Comparison of ENCODE assay signal across 1 cellular context in genomic region chr1:202967684-202968281, GRCh38.
TF ChIP-seq lines count a peak whose summit lies in the region.

No MANE protein-coding gene starts in this region.

TF ChIP-seq in HepG2, 621 proteins besides CTCF, POLR2A, EP300 and RAD21 (continues in another document):
- no peak for TF ChIP-seq CREBL2 (CRISPR knock-in tag; IDR thresholded peaks at IDR 0.05; ENCODE audit: borderline replicate concordance)
- no peak for TF ChIP-seq SOX6 (IDR thresholded peaks at IDR 0.05)
- 0 out of 2 replicates have a peak, but pooled peaks have one; percentile 6 for TF ChIP-seq SOX6 (CRISPR knock-in tag; IDR thresholded peaks at IDR 0.05)
- TF ChIP-seq TARDBP (CRISPR knock-in tag; IDR thresholded peaks at IDR 0.05): peak; percentile 35; the same call in 1 of the 2 replicates
- 0 out of 2 replicates have a peak, but pooled peaks have one; percentile 3 for TF ChIP-seq ZGPAT (CRISPR knock-in tag; IDR thresholded peaks at IDR 0.05)
- 0 out of 2 replicates have a peak, but pooled peaks have one; percentile 5 for TF ChIP-seq ARID4A (CRISPR knock-in tag; IDR thresholded peaks at IDR 0.05; ENCODE audit: borderline replicate concordance)
- TF ChIP-seq ZNF766 (CRISPR knock-in tag; IDR thresholded peaks at IDR 0.05; ENCODE audit: borderline replicate concordance): peak; percentile 23; the same call in 1 of the 2 replicates
- no peak for TF ChIP-seq FLYWCH1 (CRISPR knock-in tag; IDR thresholded peaks at IDR 0.05)
- no peak for TF ChIP-seq KMT2B (CRISPR knock-in tag; IDR thresholded peaks at IDR 0.05)
- no peak for TF ChIP-seq KDM1A (CRISPR knock-in tag; IDR thresholded peaks at IDR 0.05)
- TF ChIP-seq TFE3 (CRISPR knock-in tag; IDR thresholded peaks at IDR 0.05): no peak
- peak; percentile 47 for TF ChIP-seq ZFX (CRISPR knock-in tag; IDR thresholded peaks at IDR 0.05; ENCODE audit: low read depth)
- TF ChIP-seq ZNF264 (CRISPR knock-in tag; IDR thresholded peaks at IDR 0.05): no peak
- TF ChIP-seq BORCS8-MEF2B (CRISPR knock-in tag; IDR thresholded peaks at IDR 0.05): peak; percentile 56; the same call in 1 of the 2 replicates
- TF ChIP-seq ZFY (CRISPR knock-in tag; IDR thresholded peaks at IDR 0.05): peak; percentile 39; the same call in 1 of the 2 replicates
- no peak for TF ChIP-seq SMAD9 (CRISPR knock-in tag; IDR thresholded peaks at IDR 0.05)
- peak; percentile 32 for TF ChIP-seq XRCC5 (optimal IDR thresholded peaks at IDR 0.05; ENCODE audit: low read length)
- no peak for TF ChIP-seq SP140L (CRISPR knock-in tag; IDR thresholded peaks at IDR 0.05; ENCODE audit: borderline replicate concordance)
- no peak for TF ChIP-seq ZBTB7A (CRISPR knock-in tag; IDR thresholded peaks at IDR 0.05)
- peak; percentile 69 for TF ChIP-seq SAP130 (CRISPR knock-in tag; IDR thresholded peaks at IDR 0.05; ENCODE audit: low read depth)
- 0 out of 2 replicates have a peak, but pooled peaks have one; percentile 46 for TF ChIP-seq ZNF180 (CRISPR knock-in tag; IDR thresholded peaks at IDR 0.05; ENCODE audit: borderline replicate concordance, low read depth)
- no peak for TF ChIP-seq ATF5 (CRISPR knock-in tag; IDR thresholded peaks at IDR 0.05; ENCODE audit: low read depth)
- 0 out of 2 replicates have a peak, but pooled peaks have one; percentile 22 for TF ChIP-seq ZSCAN29 (CRISPR knock-in tag; conservative IDR thresholded peaks at IDR 0.05)
- peak; percentile 72; the same call in 1 of the 2 replicates for TF ChIP-seq SRY (CRISPR knock-in tag; IDR thresholded peaks at IDR 0.05)
- TF ChIP-seq ZNF543 (CRISPR knock-in tag; IDR thresholded peaks at IDR 0.05): 0 out of 2 replicates have a peak, but pooled peaks have one; percentile 66
- peak; percentile 68; the same call in 1 of the 2 replicates for TF ChIP-seq ZNF230 (CRISPR knock-in tag; IDR thresholded peaks at IDR 0.05)
- TF ChIP-seq ZNF256 (CRISPR knock-in tag; conservative IDR thresholded peaks at IDR 0.05): no peak
- no peak for TF ChIP-seq SSRP1 (CRISPR knock-in tag; IDR thresholded peaks at IDR 0.05)
- no peak for TF ChIP-seq POGZ (CRISPR knock-in tag; IDR thresholded peaks at IDR 0.05)
- TF ChIP-seq HNF1A (IDR thresholded peaks at IDR 0.05; ENCODE audit: low read depth): no peak
- peak; percentile 29; the same call in 1 of the 2 replicates for TF ChIP-seq HNF1A (CRISPR knock-in tag; IDR thresholded peaks at IDR 0.05; ENCODE audit: borderline replicate concordance)
- TF ChIP-seq SP5 (CRISPR knock-in tag; IDR thresholded peaks at IDR 0.05; ENCODE audit: borderline replicate concordance, low read depth): no peak; the same call in 1 of the 2 replicates
- TF ChIP-seq ZNF782 (CRISPR knock-in tag; IDR thresholded peaks at IDR 0.05; ENCODE audit: borderline replicate concordance): 0 out of 2 replicates have a peak, but pooled peaks have one; percentile 46
- no peak for TF ChIP-seq DDIT3 (CRISPR knock-in tag; IDR thresholded peaks at IDR 0.05)
- no peak for TF ChIP-seq ZNF800 (CRISPR knock-in tag; IDR thresholded peaks at IDR 0.05)
- TF ChIP-seq ZBTB34 (CRISPR knock-in tag; IDR thresholded peaks at IDR 0.05): 0 out of 2 replicates have a peak, but pooled peaks have one; percentile 27
- TF ChIP-seq REPIN1 (CRISPR knock-in tag; IDR thresholded peaks at IDR 0.05; ENCODE audit: borderline replicate concordance, low read depth): 0 out of 2 replicates have a peak, but pooled peaks have one; percentile 29
- TF ChIP-seq ZBTB25 (CRISPR knock-in tag; IDR thresholded peaks at IDR 0.05): no peak
- no peak for TF ChIP-seq ZNF672 (CRISPR knock-in tag; IDR thresholded peaks at IDR 0.05)
- 0 out of 2 replicates have a peak, but pooled peaks have one; percentile 22 for TF ChIP-seq AHR (CRISPR knock-in tag; IDR thresholded peaks at IDR 0.05)
- TF ChIP-seq ZNF792 (CRISPR knock-in tag; IDR thresholded peaks at IDR 0.05): 0 out of 2 replicates have a peak, but pooled peaks have one; percentile 19
- 0 out of 2 replicates have a peak, but pooled peaks have one; percentile 11 for TF ChIP-seq TGIF2 (CRISPR knock-in tag; IDR thresholded peaks at IDR 0.05)
- no peak for TF ChIP-seq CBX1 (IDR thresholded peaks at IDR 0.05; ENCODE audit: low read depth)
- peak; percentile 52; the same call in 1 of the 2 replicates for TF ChIP-seq ZNF556 (CRISPR knock-in tag; IDR thresholded peaks at IDR 0.05; ENCODE audit: borderline replicate concordance)
- TF ChIP-seq YEATS4 (CRISPR knock-in tag; IDR thresholded peaks at IDR 0.05; ENCODE audit: borderline replicate concordance): peak; percentile 32; the same call in 1 of the 2 replicates
- no peak for TF ChIP-seq LCORL (IDR thresholded peaks at IDR 0.05)
- TF ChIP-seq LCORL (CRISPR knock-in tag; IDR thresholded peaks at IDR 0.05): 0 out of 2 replicates have a peak, but pooled peaks have one; percentile 6
